8 cellular contexts compared by ENCODE assay signal in the genomic region with DNA sequence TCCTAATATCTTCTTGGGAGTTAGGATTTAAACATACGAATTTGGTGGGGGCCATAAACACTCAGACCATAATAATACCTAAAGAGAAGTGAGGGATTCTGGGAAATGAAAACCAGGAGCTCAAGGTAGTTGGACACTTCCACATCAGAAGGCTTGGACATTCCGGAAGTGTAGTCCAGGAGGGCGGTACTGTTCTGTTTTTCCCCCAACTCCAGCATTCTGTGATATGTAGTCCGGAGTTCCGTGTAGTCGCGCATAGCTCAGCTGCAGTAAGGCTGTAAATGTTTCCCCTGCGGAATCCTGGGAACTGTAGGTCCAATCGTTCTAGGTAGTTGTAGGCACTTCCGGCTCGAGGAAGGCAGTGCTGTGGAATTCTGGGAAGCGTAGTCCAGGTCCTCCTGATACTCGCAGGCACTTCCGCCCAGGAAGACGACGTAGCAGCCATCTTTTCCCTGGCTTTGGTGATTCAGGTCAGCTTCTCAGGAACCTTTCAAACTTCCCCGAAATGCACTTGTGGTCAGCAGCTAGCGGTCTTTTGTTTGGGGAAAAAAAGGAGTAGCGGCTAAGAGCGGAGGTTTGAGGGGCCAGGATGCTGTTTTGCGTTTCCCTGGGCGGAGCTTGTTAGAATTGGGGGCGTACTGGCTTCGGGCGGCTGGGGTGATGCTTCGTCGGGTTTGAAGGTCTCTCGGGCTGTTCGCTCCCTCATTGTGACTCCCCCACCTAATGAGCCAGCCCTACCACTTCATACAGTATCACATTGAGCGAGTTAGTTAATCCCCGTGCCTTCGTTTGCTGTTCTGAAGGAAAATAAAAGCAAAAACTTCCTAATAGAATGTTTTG. TPM values are rescaled to one million over a fixed set of nuclear protein-coding genes. Genes with fewer than 3 reads are reported as not detected.
DNase-seq lines count a peak whose midpoint lies in the region; ATAC-seq and TF ChIP-seq lines count a peak whose summit lies in the region.

TSS of gene ZNF226 (plus strand) at position 428 of the 840 bp plus-strand sequence. CDS start 4,981 bp downstream, outside the sequence.

- peaks cover 32% of the 10 kb centered on the region for H3K36me3 ChIP-seq in OCI-LY7 (ENCODE audit: insufficient read depth, low read length)

- intact Hi-C loops in Calu3 (cut with micrococcal nuclease; ENCODE audit: unreplicated experiment) (loop anchor here (1.0 kb wide), 1 partner anchor 42 kb away; no protein-coding TSS in a partner anchor), OCI-LY7 (cut with micrococcal nuclease; ENCODE audit: unreplicated experiment) (loop anchor here (1.0 to 2.0 kb wide), 3 partner anchors 42 to 335 kb away; partner anchors contain the start of gene ZNF180)

- TSS peak; percentile 50 for BruUV-seq in Calu3 (replicated peaks; lab: Mats Ljungman, UMichigan)
- BruUV-seq in OCI-LY7 (replicated peaks; lab: Mats Ljungman, UMichigan) = no TSS peak

- H3K4me1 ChIP-seq in OCI-LY7 (ENCODE audit: insufficient read depth, low read length, poor library complexity, severe bottlenecking) = peaks cover 15% of the 10 kb centered on the region

- H4K20me1 ChIP-seq in OCI-LY7 (ENCODE audit: insufficient read depth, low read length) = no peaks in the 10 kb centered on the region

- DNase-seq in Calu3 = peak; percentile 91
- DNase-seq in HuH-7.5 (ENCODE audit: low spot score) = peak; percentile 70
- DNase-seq in OCI-LY7 (ENCODE audit: low spot score) = peak; percentile 96
- peak; percentile 72 for DNase-seq in activated T-cell treated with anti-CD3 and anti-CD28 coated beads for 4 hours
- peak; percentile 98 for DNase-seq in epithelial cell of proximal tubule (ENCODE audit: low read depth)
- peak; percentile 96 for DNase-seq in mucosa of gallbladder (ENCODE audit: low spot score)
- peak; percentile 51 to 71 for DNase-seq in stimulated activated CD8-positive, alpha-beta memory T cell treated with anti-CD3 and anti-CD28 coated beads, Interleukin-4, amount 100 ng/mL, for 4 hours (ENCODE audit: low read depth in 2 of 2, low spot score in 1 of 2)

- H2AFZ ChIP-seq in OCI-LY7 (ENCODE audit: low read length) = peak within 1 kb of the TSS; percentile 99

- CTCF ChIA-PET in Calu3 (lab: Charles Lee) = interaction anchor here (0.5 to 1.3 kb wide), 8 partner anchors 23 to 338 kb away, joined by 3 to 10 read pairs (median 4); partner anchors contain the start of genes ZNF180, ZNF227, ZNF233 and ZNF283
- CTCF ChIA-PET in OCI-LY7 (lab: Charles Lee; ENCODE audit: unreplicated experiment) = interaction anchor here (0.9 kb wide), 1 partner anchor 47 kb away, joined by 3 read pairs; no protein-coding TSS in a partner anchor

- no peaks in the 10 kb centered on the region for H3K27me3 Mint-ChIP-seq in Calu3 (ENCODE audit: unreplicated experiment)

- H3K27ac Mint-ChIP-seq in Calu3 (ENCODE audit: unreplicated experiment) = peak within 1 kb of the TSS; percentile 95

- H3K4me3 ChIP-seq in OCI-LY7 (ENCODE audit: low read depth, low read length, poor library complexity, severe bottlenecking) = peak within 1 kb of the TSS; percentile 79
- peak within 1 kb of the TSS; percentile 91 for H3K4me3 ChIP-seq in epithelial cell of proximal tubule (ENCODE audit: low read depth, low read length)

- peak within 1 kb of the TSS; percentile 96 for H3K4me2 ChIP-seq in OCI-LY7 (ENCODE audit: low read length)

- peak within 1 kb of the TSS; percentile 96 for H3K4me3 Mint-ChIP-seq in Calu3 (ENCODE audit: low read depth, unreplicated experiment)

- H3K4me1 Mint-ChIP-seq in Calu3 (ENCODE audit: low read depth, unreplicated experiment) = peaks cover 8% of the 10 kb centered on the region

- peaks cover 8% of the 10 kb centered on the region; the same call in 1 of the 2 replicates for H3K79me2 ChIP-seq in OCI-LY7 (ENCODE audit: insufficient read depth, low read depth, low read length)

- peaks cover 58% of the 10 kb centered on the region for H3K36me3 Mint-ChIP-seq in Calu3 (ENCODE audit: insufficient read depth, unreplicated experiment)

- TF ChIP-seq CTCF in Calu3 (IDR thresholded peaks at IDR 0.05; ENCODE audit: unreplicated experiment) (no peak), OCI-LY7 (conservative IDR thresholded peaks at IDR 0.05; ENCODE audit: low read length) (no peak), epithelial cell of proximal tubule (conservative IDR thresholded peaks at IDR 0.05; ENCODE audit: low read depth, low read length) (no peak)

- no peaks in the 10 kb centered on the region for H3K9me2 ChIP-seq in OCI-LY7 (ENCODE audit: insufficient read depth, low read length)

- peaks cover 11% of the 10 kb centered on the region for H3K9me3 Mint-ChIP-seq in Calu3 (ENCODE audit: low read depth, unreplicated experiment)

- POLR2A ChIA-PET in OCI-LY7 (lab: Charles Lee) = interaction anchor here (0.6 to 1.3 kb wide), 5 partner anchors 33 to 424 kb away, joined by 3 to 7 read pairs (median 4); partner anchors contain the start of genes ZNF227 and ZNF45

- peaks cover 7% of the 10 kb centered on the region for H3K9me3 ChIP-seq in OCI-LY7 (ENCODE audit: low read length)

- peak; percentile 88 for ATAC-seq in GM21423 (IDR thresholded peaks at IDR 0.05; ENCODE audit: unreplicated experiment)

- peak within 1 kb of the TSS; percentile 48 for H3K27ac ChIP-seq in OCI-LY7 (ENCODE audit: low read depth, low read length, poor library complexity, severe bottlenecking)

RNA-seq across cellular contexts. Expression of gene ZNF226, which starts in this region (rescaled TPM):
- total RNA-seq in Calu3 (2022) (25.0 and 25.6 TPM in 2 replicates), OCI-LY7 (2022) (17.9 and 24.0 TPM in 2 replicates), epithelial cell of proximal tubule (9.0 and 12.2 TPM in 2 replicates), mucosa of gallbladder (28.7 TPM)
- 14.6 and 14.7 TPM in 2 replicates for total RNA-seq in OCI-LY7 (2014; rRNA removed; shearing (Covaris generic))

Comparison
In these comparisons a context has a peak if more than half of its experiments do, and no peak if none do; other contexts are left out.
1. Peak in every context shown above with its lines: DNase-seq, ATAC-seq, H3K4me3 ChIP-seq and H3K27ac ChIP-seq.